Comparison of ENCODE assay signal across 8 cellular contexts in genomic region chr17:40561871-40562611, GRCh38. TPM values are rescaled to one million over a fixed set of nuclear protein-coding genes. Genes with fewer than 3 reads are reported as not detected.
DNase-seq lines count a peak whose midpoint lies in the region; ATAC-seq and TF ChIP-seq lines count a peak whose summit lies in the region.

No MANE protein-coding gene starts in this region.

- no peaks in the 10 kb centered on the region for H3K9me2 ChIP-seq in HCT116 (ENCODE audit: insufficient read depth)

- no peaks in the 10 kb centered on the region for H3K9me3 ChIP-seq in CD4-positive, alpha-beta memory T cell (ENCODE audit: control insufficient read depth in 1 of 2, low read length in 2 of 2)
- H3K9me3 ChIP-seq in HCT116 (ENCODE audit: control insufficient read depth in 1 of 2, insufficient read depth in 1 of 2, low read depth in 1 of 2, low read length in 2 of 2), result no peaks in the 10 kb centered on the region

- peaks cover 0 to 3% (median 0%) of the 10 kb centered on the region in 8 donors for H3K9me3 Mint-ChIP-seq in CD4-positive, alpha-beta memory T cell
- H3K9me3 Mint-ChIP-seq in activated CD4-positive, alpha-beta T cell treated with anti-CD3 and anti-CD28 coated beads, Interleukin-2, amount 10 ng/mL, durations not matched to agents 7 days and 5 days, result no peaks in the 10 kb centered on the region

- H3K27me3 Mint-ChIP-seq in CD4-positive, alpha-beta memory T cell, result no peaks in the 10 kb centered on the region
- no peaks in the 10 kb centered on the region for H3K27me3 Mint-ChIP-seq in activated CD4-positive, alpha-beta T cell treated with anti-CD3 and anti-CD28 coated beads, Interleukin-2, amount 10 ng/mL, durations not matched to agents 7 days and 5 days

- H3K4me3 Mint-ChIP-seq in CD4-positive, alpha-beta memory T cell, result peak overlapping the region; percentile 88 to 98 (median 96)
- H3K4me3 Mint-ChIP-seq in activated CD4-positive, alpha-beta T cell treated with anti-CD3 and anti-CD28 coated beads, Interleukin-2, amount 10 ng/mL, durations not matched to agents 7 days and 5 days, result peak overlapping the region; percentile 86

- TF ChIP-seq POLR2A in HCT116 (IDR thresholded peaks at IDR 0.05; ENCODE audit: borderline replicate concordance, extremely low read depth, insufficient read depth, insufficient read length), result no peak

- TF ChIP-seq CTCF in HCT116 (IDR thresholded peaks at IDR 0.05 in 2 of 3, conservative IDR thresholded peaks at IDR 0.05 in 1 of 3; ENCODE audit: borderline replicate concordance in 1 of 3, insufficient read depth in 1 of 3, low read depth in 2 of 3, low read length in 2 of 3), result peak in 2 of 3 experiments; percentile 24 to 30; a peak in 2 of 6 replicates
- peak; percentile 14 for TF ChIP-seq CTCF in foreskin keratinocyte (conservative IDR thresholded peaks at IDR 0.05)

- H3K36me3 Mint-ChIP-seq in CD4-positive, alpha-beta memory T cell, result peaks cover 55 to 66% of the 10 kb centered on the region in 2 donors
- peaks cover 80% of the 10 kb centered on the region for H3K36me3 Mint-ChIP-seq in activated CD4-positive, alpha-beta T cell treated with anti-CD3 and anti-CD28 coated beads, Interleukin-2, amount 10 ng/mL, durations not matched to agents 7 days and 5 days (ENCODE audit: low read depth)

- H3K4me1 Mint-ChIP-seq in CD4-positive, alpha-beta memory T cell, result peaks cover 43 to 95% (median 67%) of the 10 kb centered on the region in 4 donors
- H3K4me1 Mint-ChIP-seq in activated CD4-positive, alpha-beta T cell treated with anti-CD3 and anti-CD28 coated beads, Interleukin-2, amount 10 ng/mL, durations not matched to agents 7 days and 5 days, result peaks cover 67% of the 10 kb centered on the region

- POLR2A ChIA-PET in CD4-positive, alpha-beta memory T cell (lab: Charles Lee; ENCODE audit: partially characterized antibody), result interaction anchor here (0.7 to 28.0 kb wide), 20 partner anchors 11 to 455 kb away, joined by 3 to 1226 read pairs (median 26); partner anchors contain the start of genes SMARCE1 and TOP2A
- POLR2A ChIA-PET in HCT116 (lab: Charles Lee), result no interaction called here
- POLR2A ChIA-PET in activated CD4-positive, alpha-beta T cell treated with anti-CD3 and anti-CD28 coated beads, Interleukin-2, amount 10 ng/mL, durations not matched to agents 7 days and 5 days (lab: Charles Lee), result interaction anchor here (0.5 to 1.9 kb wide), 11 partner anchors 20 to 279 kb away, joined by 3 to 10 read pairs (median 4); partner anchors contain the start of gene TOP2A

- no peaks in the 10 kb centered on the region for H3K79me2 ChIP-seq in HCT116 (ENCODE audit: insufficient read depth, low read length)

- peak; percentile 69 to 88 (median 75) for DNase-seq in CD4-positive, alpha-beta memory T cell
- DNase-seq in HCT116 (ENCODE audit: low read depth, low spot score) (no peak), foreskin keratinocyte (no peak), midbrain (lab: John Stamatoyannopoulos, UW) (no peak), DMS53 treated with DMSO at 0.1 percent for 48 hours (lab: John Stamatoyannopoulos, UW; ENCODE audit: unreplicated experiment) (no peak), NCI-H1048 (lab: John Stamatoyannopoulos, UW) (no peak), dedifferentiated amniotic fluid mesenchymal stem cell (ENCODE audit: extremely low spot score) (no peak)
- peak; percentile 77 for DNase-seq in activated CD4-positive, alpha-beta T cell treated with anti-CD3 and anti-CD28 coated beads, Interleukin-2, amount 10 ng/mL, durations not matched to agents 7 days and 5 days

- CTCF ChIA-PET in CD4-positive, alpha-beta memory T cell (lab: Charles Lee; ENCODE audit: partially characterized antibody), result interaction anchor here (0.7 to 19.3 kb wide), 20 partner anchors 13 to 236 kb away, joined by 3 to 512 read pairs (median 5); no protein-coding TSS in a partner anchor
- CTCF ChIA-PET in HCT116 (lab: Charles Lee), result interaction anchor here (1.6 kb wide), 1 partner anchor 19 kb away, joined by 3 read pairs; no protein-coding TSS in a partner anchor
- CTCF ChIA-PET in activated CD4-positive, alpha-beta T cell treated with anti-CD3 and anti-CD28 coated beads, Interleukin-2, amount 10 ng/mL, durations not matched to agents 7 days and 5 days (lab: Charles Lee), result interaction anchor here (0.6 to 14.8 kb wide), 23 partner anchors 8 to 987 kb away, joined by 3 to 317 read pairs (median 4); no protein-coding TSS in a partner anchor

- peak overlapping the region; percentile 95 to 100 (median 99) for H3K27ac Mint-ChIP-seq in CD4-positive, alpha-beta memory T cell
- peak overlapping the region; percentile 89 for H3K27ac Mint-ChIP-seq in activated CD4-positive, alpha-beta T cell treated with anti-CD3 and anti-CD28 coated beads, Interleukin-2, amount 10 ng/mL, durations not matched to agents 7 days and 5 days

- no peak overlapping the region for H2AFZ ChIP-seq in HCT116 (ENCODE audit: low read depth, low read length, poor library complexity, severe bottlenecking)

- no peaks in the 10 kb centered on the region for H3K27me3 ChIP-seq in CD4-positive, alpha-beta memory T cell (ENCODE audit: insufficient read depth, low read length)
- H3K27me3 ChIP-seq in HCT116 (ENCODE audit: insufficient read depth, low read length) (no peaks in the 10 kb centered on the region), foreskin keratinocyte (peaks cover 46% of the 10 kb centered on the region)

- RAD21 ChIA-PET in HCT116 (lab: Charles Lee; ENCODE audit: low non-redundant PET in 1 of 2, low total read pairs in 2 of 2, uncharacterized antibody in 2 of 2, unreplicated experiment in 2 of 2), result no interaction called here

- peak overlapping the region; percentile 94 for H3K27ac ChIP-seq in CD4-positive, alpha-beta memory T cell (ENCODE audit: low read depth, low read length)
- H3K27ac ChIP-seq in HCT116 (ENCODE audit: low read depth, low read length) (no peak overlapping the region), foreskin keratinocyte (no peak overlapping the region)

- H3K4me2 ChIP-seq in HCT116 (ENCODE audit: low read length), result no peak overlapping the region

- H3K4me1 ChIP-seq in CD4-positive, alpha-beta memory T cell (ENCODE audit: insufficient read depth, low read length), result peaks cover 79% of the 10 kb centered on the region
- H3K4me1 ChIP-seq in HCT116 (ENCODE audit: control insufficient read depth in 1 of 2, insufficient read depth in 2 of 2, low read length in 2 of 2), result peaks cover 10 to 16% of the 10 kb centered on the region in 2 experiments
- peaks cover 5% of the 10 kb centered on the region for H3K4me1 ChIP-seq in foreskin keratinocyte

- BruUV-seq in HCT116 (replicated peaks; lab: Mats Ljungman, UMichigan), result no TSS peak

- intact Hi-C loops in CD4-positive, alpha-beta memory T cell (cut with micrococcal nuclease), result loop anchor here (1.0 to 10.0 kb wide), 5 partner anchors 20 to 163 kb away; partner anchors contain the start of gene TOP2A
- intact Hi-C loops in HCT116 (cut with micrococcal nuclease), result no loop called here

- H4K20me1 ChIP-seq in HCT116 (ENCODE audit: insufficient read depth), result no peaks in the 10 kb centered on the region

- no peak for TF ChIP-seq RAD21 in HCT116 (IDR thresholded peaks at IDR 0.05; ENCODE audit: low read depth)

- H3K9ac ChIP-seq in HCT116 (ENCODE audit: low read length), result no peak overlapping the region

- ATAC-seq in HCT116 (no peak), foreskin keratinocyte (no peak)

- H3K36me3 ChIP-seq in CD4-positive, alpha-beta memory T cell (ENCODE audit: insufficient read depth, low read length), result peaks cover 39% of the 10 kb centered on the region
- no peaks in the 10 kb centered on the region for H3K36me3 ChIP-seq in HCT116 (ENCODE audit: control insufficient read depth in 1 of 2, insufficient read depth in 2 of 2, low read length in 2 of 2)

- H3K4me3 ChIP-seq in CD4-positive, alpha-beta memory T cell (ENCODE audit: low read length in 2 of 2), result peak overlapping the region; percentile 94 to 96
- no peak overlapping the region for H3K4me3 ChIP-seq in HCT116 (replicated peaks in 1 of 2; ENCODE audit: low read depth in 1 of 2, low read length in 2 of 2)

TF ChIP-seq in HCT116, 20 proteins besides CTCF, POLR2A, EP300 and RAD21:
- no peak for TF ChIP-seq SP1 (IDR thresholded peaks at IDR 0.05; ENCODE audit: low read depth)
- no peak for TF ChIP-seq SIN3A (IDR thresholded peaks at IDR 0.05; ENCODE audit: low read depth)
- TF ChIP-seq TCF7L2 (IDR thresholded peaks at IDR 0.05; ENCODE audit: borderline replicate concordance, extremely low read depth, insufficient read depth, insufficient read length), result no peak
- TF ChIP-seq ZBTB33 (IDR thresholded peaks at IDR 0.05; ENCODE audit: extremely low read depth, insufficient replicate concordance, low read length), result no peak
- no peak for TF ChIP-seq CBX3 (IDR thresholded peaks at IDR 0.05; ENCODE audit: low read depth)
- TF ChIP-seq ELF1 (IDR thresholded peaks at IDR 0.05; ENCODE audit: borderline replicate concordance, low read depth), result no peak
- no peak for TF ChIP-seq ZFX (IDR thresholded peaks at IDR 0.05)
- no peak for TF ChIP-seq SRF (IDR thresholded peaks at IDR 0.05; ENCODE audit: low read depth)
- no peak for TF ChIP-seq EZH2phosphoT487 (IDR thresholded peaks at IDR 0.05; ENCODE audit: borderline replicate concordance)
- no peak for TF ChIP-seq ZNF274 (IDR thresholded peaks at IDR 0.05; ENCODE audit: low read depth, low read length)
- no peak for TF ChIP-seq YY1 (IDR thresholded peaks at IDR 0.05; ENCODE audit: extremely low read depth, insufficient replicate concordance, low read depth, low read length)
- TF ChIP-seq EGR1 (IDR thresholded peaks at IDR 0.05; ENCODE audit: low read depth), result no peak

RNA-seq across cellular contexts. Expression of gene CCR7, which starts 3.2 kb away (rescaled TPM):
- 100 to 1,000 TPM; 268 to 269 TPM for total RNA-seq in CD4-positive, alpha-beta memory T cell
- 100 to 1,000 TPM; 436 to 502 TPM for polyA plus RNA-seq in CD4-positive, alpha-beta memory T cell
- total RNA-seq in HCT116 (2021; ENCODE audit: unreplicated experiment) (0.69 TPM), foreskin keratinocyte (not detected in 2 replicates)
- 0.15 TPM in 1 of 2 replicates, not detected in the other for polyA plus RNA-seq in HCT116 (2012)
- 100 to 1,000 TPM; 281 to 323 TPM for total RNA-seq in activated CD4-positive, alpha-beta T cell treated with anti-CD3 and anti-CD28 coated beads, Interleukin-2, amount 10 ng/mL, durations not matched to agents 7 days and 5 days
- not detected in 2 replicates for polyA plus RNA-seq in foreskin keratinocyte

Comparison
In these comparisons a context has a peak if more than half of its experiments do, and no peak if none do; other contexts are left out.
1. DNase-seq: peak in CD4-positive, alpha-beta memory T cell (5 of 5) and activated CD4-positive, alpha-beta T cell treated with anti-CD3 and anti-CD28 coated beads, Interleukin-2, amount 10 ng/mL, durations not matched to agents 7 days and 5 days (single experiment); none in HCT116 (single experiment), foreskin keratinocyte (0 of 2), midbrain (single experiment), DMS53 treated with DMSO at 0.1 percent for 48 hours (single experiment), NCI-H1048 (single experiment) and dedifferentiated amniotic fluid mesenchymal stem cell (single experiment).
2. H3K4me3 ChIP-seq: peak in CD4-positive, alpha-beta memory T cell (2 of 2); none in HCT116 (0 of 2).
3. RNA of gene CCR7, which starts 3.2 kb away (total RNA-seq): 281 to 323 TPM in activated CD4-positive, alpha-beta T cell treated with anti-CD3 and anti-CD28 coated beads, Interleukin-2, amount 10 ng/mL, durations not matched to agents 7 days and 5 days and 268 to 269 TPM in CD4-positive, alpha-beta memory T cell; 0.69 TPM in HCT116 (single experiment) and not detected in foreskin keratinocyte; every median in the first group is over 100 times any median in the second.